Comparison of ENCODE assay signal across 6 cellular contexts in the genomic region with DNA sequence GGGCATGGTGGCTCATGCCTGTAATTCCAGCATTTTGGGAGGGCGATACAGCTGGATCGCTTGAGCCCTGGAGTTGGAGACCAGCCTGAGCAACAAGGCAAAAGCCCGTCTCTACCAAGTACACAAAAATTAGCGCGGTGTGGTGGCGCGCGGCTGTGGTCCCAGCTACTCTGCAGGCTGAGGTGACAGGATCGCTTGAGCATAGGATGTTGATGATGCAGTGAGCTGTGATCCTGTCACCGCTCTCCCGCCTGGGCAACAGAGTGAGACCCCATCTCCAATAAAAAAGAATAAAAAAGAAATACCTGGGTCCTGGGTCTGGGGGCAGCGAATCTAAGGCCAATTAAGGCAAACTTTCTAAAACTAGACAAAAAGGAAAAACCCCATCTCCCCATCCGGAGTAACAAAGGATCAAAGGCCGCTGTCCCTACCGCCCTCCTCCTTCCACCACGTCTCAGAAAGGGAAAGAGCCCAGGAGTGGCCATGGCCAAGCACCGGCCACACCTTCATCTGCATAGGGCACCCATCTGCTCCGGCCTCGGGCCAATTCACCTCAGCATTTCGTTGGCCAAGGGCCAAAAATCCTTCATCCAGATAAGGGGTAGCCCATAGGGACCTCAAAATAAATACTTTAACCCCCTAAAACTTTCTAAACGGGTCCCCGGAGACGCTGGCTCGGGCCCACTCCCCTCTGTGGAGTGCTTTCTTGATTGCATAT. TPM values are rescaled to one million over a fixed set of nuclear protein-coding genes. Genes with fewer than 3 reads are reported as not detected.
A peak's percentile ranks its signal among the peaks of the same experiment; 100 is the strongest.
DNase-seq lines count a peak whose midpoint lies in the region; ATAC-seq and TF ChIP-seq lines count a peak whose summit lies in the region.

No MANE protein-coding gene starts in this region.

- peaks cover 0 to 19% (median 17%) of the 10 kb centered on the region in 4 donors for H3K4me1 ChIP-seq in sigmoid colon

- no peak for TF ChIP-seq POLR2A in erythroblast (IDR thresholded peaks at IDR 0.05; ENCODE audit: low read length)
- TF ChIP-seq POLR2A in sigmoid colon (IDR thresholded peaks at IDR 0.05), result no peak

- H3K27me3 ChIP-seq in sigmoid colon, result no peaks in the 10 kb centered on the region

- no peaks in the 10 kb centered on the region for H3K9me3 ChIP-seq in sigmoid colon

- no peak for TF ChIP-seq EP300 in sigmoid colon (IDR thresholded peaks at IDR 0.05)

- peak overlapping the region; percentile 61 to 81 (median 72) for H3K4me3 ChIP-seq in sigmoid colon

- TF ChIP-seq CTCF in GM13977 (IDR thresholded peaks at IDR 0.05; ENCODE audit: extremely low read depth, insufficient read depth, missing control alignments), result no peak
- TF ChIP-seq CTCF in sigmoid colon (IDR thresholded peaks at IDR 0.05), result no peak

- DNase-seq in GM13977 (ENCODE audit: low spot score) (peak; percentile 12), NCI-H226 (peak; percentile 31), erythroblast (lab: John Stamatoyannopoulos, UW) (peak; percentile 65 to 66), sigmoid colon (no peak), epidermal melanocyte (ENCODE audit: insufficient read length, low spot score) (no peak)

- in situ Hi-C loops in GM13977 (cut with MboI; ENCODE audit: low pct_unique_long_range_greater_than_20kb, low sequenced_read_pairs, unreplicated experiment), result no loop called here

- intact Hi-C loops in sigmoid colon (cut with DNase I), result loop anchor here (1.0 to 5.0 kb wide), 3 partner anchors 26 to 65 kb away; a partner anchor contains a TSS

- H3K27ac ChIP-seq in sigmoid colon, result peak overlapping the region; percentile 87 to 96 (median 92)

- ATAC-seq in GM21825 (IDR thresholded peaks at IDR 0.05; ENCODE audit: unreplicated experiment), result no peak

- WGBS in sigmoid colon, 2 donors, result 40 to 42% methylated on average over 24 of the region's 24 CpGs

- H3K36me3 ChIP-seq in sigmoid colon, result peaks cover 0 to 9% (median 2%) of the 10 kb centered on the region in 4 donors

RNA-seq across cellular contexts. Expression of a gene that starts 0.8 kb away (rescaled TPM):
- 10 to 100 TPM in 3 of 4 donors, 1 to 10 TPM in 1; 9.0 to 21.8 (median 15.0) TPM for total RNA-seq in sigmoid colon
- polyA plus RNA-seq in sigmoid colon, result 1 to 10 TPM; 1.4 to 8.5 (median 6.6) TPM

RNA-seq across cellular contexts. Expression of a gene that starts 26.6 kb away (rescaled TPM):
- total RNA-seq in sigmoid colon, result 1 to 10 TPM; 1.8 to 3.9 (median 3.6) TPM
- 1 to 10 TPM; 1.8 to 5.0 (median 4.6) TPM for polyA plus RNA-seq in sigmoid colon

RNA-seq across cellular contexts. Expression of a gene that starts 39.2 kb away (rescaled TPM):
- 10 to 100 TPM in 3 of 4 donors, 1 to 10 TPM in 1; 9.8 to 17.1 (median 11.6) TPM for total RNA-seq in sigmoid colon
- polyA plus RNA-seq in sigmoid colon, result 10 to 100 TPM in 2 of 3 donors, 1 to 10 TPM in 1; 6.9 to 15.0 (median 10.2) TPM

Comparison
In these comparisons a context has a peak if more than half of its experiments do, and no peak if none do; other contexts are left out.
1. DNase-seq: peak in GM13977 (single experiment), NCI-H226 (single experiment) and erythroblast (2 of 2); none in sigmoid colon (single experiment) and epidermal melanocyte (single experiment).